ENCODE assay signal across 10 cellular contexts in genomic region chr1:12244078-12244477, GRCh38. TPM values are rescaled to one million over a fixed set of nuclear protein-coding genes. Genes with fewer than 3 reads are reported as not detected.
DNase-seq lines count a peak whose midpoint lies in the region; ATAC-seq, FAIRE-seq and TF ChIP-seq lines count a peak whose summit lies in the region.
"Had no signal": no experiment of that assay in that cellular context is flagged by ENCODE, and none has a peak within 500 bp of the region (broad histone marks: within the 10 kb centered on the region; RNA-seq: fewer than 3 reads in every experiment).

No MANE protein-coding gene starts in this region.

- peak; percentile 9 to 26 for DNase-seq in A549 (ENCODE audit: low read depth in 1 of 2, low spot score in 1 of 2)
- peak; percentile 21 for DNase-seq in EH (ENCODE audit: low read depth)
- DNase-seq in RPMI7951 (ENCODE audit: low read depth): peak; percentile 15
- DNase-seq in fibroblast of mammary gland (ENCODE audit: low read depth): peak; percentile 19
- DNase-seq in coronary artery (ENCODE audit: low spot score): no peak
- DNase-seq in H4 (ENCODE audit: low spot score): no peak
- DNase-seq in islet precursor cell: no peak
- DNase-seq: activated naive CD8-positive, alpha-beta T cell treated with anti-CD3 and anti-CD28 coated beads, Interleukin-2, amount 10 ng/mL, durations not matched to agents 7 days and 5 days had no signal

- TF ChIP-seq POLR2A in A549 (IDR thresholded peaks at IDR 0.05; ENCODE audit: low read length): no peak

- FAIRE-seq in A549 (lab: Jason Lieb, UNC): no peak

- TF ChIP-seq EP300 in A549 (IDR thresholded peaks at IDR 0.05): no peak

- WGBS in A549 (ENCODE audit: missing lambda C conversion rate): 49% methylated on average over 2 of the region's 2 CpGs

- no peak for TF ChIP-seq RAD21 in A549 (conservative IDR thresholded peaks at IDR 0.05 in 1 of 2, IDR thresholded peaks at IDR 0.05 in 1 of 2)

- POLR2A ChIA-PET in A549 (lab: Yijun Ruan, JAX): no interaction called here

- CTCF ChIA-PET in A549 (lab: Yijun Ruan, JAX): interaction anchor here (1.1 to 1.8 kb wide), 2 partner anchors 9 to 120 kb away, joined by 3 to 5 read pairs; no protein-coding TSS in a partner anchor

- TF ChIP-seq CTCF in A549 (IDR thresholded peaks at IDR 0.05) (0 out of 3 replicates have a peak, but pooled peaks have one; percentile 15), fibroblast of mammary gland (conservative IDR thresholded peaks at IDR 0.05; ENCODE audit: control insufficient read depth, insufficient read depth, low read depth, low read length) (peak; percentile 43), coronary artery (IDR thresholded peaks at IDR 0.05) (no peak)

- H3K4me3 ChIP-seq in A549 (no peak overlapping the region), fibroblast of mammary gland (ENCODE audit: control insufficient read depth, low read depth, low read length) (no peak overlapping the region), coronary artery (no peak overlapping the region)
- H3K4me3 ChIP-seq: SJCRH30 had no signal

- ATAC-seq in A549 (0 out of 6 replicates have a peak, but pooled peaks of 1 of the 2 experiments have one; percentile 38), HG03108 (IDR thresholded peaks at IDR 0.05; ENCODE audit: unreplicated experiment) (no peak)

- H3K4me1 ChIP-seq in A549: no peaks in the 10 kb centered on the region
- H3K4me1 ChIP-seq: SJCRH30 had no signal

- H3K27ac ChIP-seq in A549: no peak overlapping the region
- no peak overlapping the region for H3K27ac ChIP-seq in coronary artery
- H3K27ac ChIP-seq: SJCRH30 had no signal

- H3K9me3 ChIP-seq in A549: no peaks in the 10 kb centered on the region
- H3K9me3 ChIP-seq: SJCRH30 had no signal

- no peak overlapping the region for H3K4me2 ChIP-seq in A549

TF ChIP-seq in A549, 52 proteins besides CTCF, POLR2A, EP300 and RAD21:
- no peak for TF ChIP-seq REST (IDR thresholded peaks at IDR 0.05)
- no peak for TF ChIP-seq RFX5 (IDR thresholded peaks at IDR 0.05)
- no peak for TF ChIP-seq USF2 (IDR thresholded peaks at IDR 0.05)
- TF ChIP-seq HOXA7 (CRISPR knock-in tag; IDR thresholded peaks at IDR 0.05): no peak
- TF ChIP-seq CHD2 (IDR thresholded peaks at IDR 0.05; ENCODE audit: low read length, partially characterized antibody): no peak
- no peak for TF ChIP-seq CEBPB (IDR thresholded peaks at IDR 0.05)
- TF ChIP-seq ATOH8 (CRISPR knock-in tag; IDR thresholded peaks at IDR 0.05; ENCODE audit: low read depth): no peak
- TF ChIP-seq MAFK (IDR thresholded peaks at IDR 0.05; ENCODE audit: partially characterized antibody): no peak
- no peak for TF ChIP-seq NFE2L2 (conservative IDR thresholded peaks at IDR 0.05; ENCODE audit: low read length)
- no peak for TF ChIP-seq PHF8 (IDR thresholded peaks at IDR 0.05; ENCODE audit: borderline replicate concordance, low read depth)
- TF ChIP-seq TFCP2L1 (CRISPR knock-in tag; IDR thresholded peaks at IDR 0.05): no peak
- TF ChIP-seq BCL3 (IDR thresholded peaks at IDR 0.05): no peak
- TF ChIP-seq CBX2 (IDR thresholded peaks at IDR 0.05; ENCODE audit: borderline replicate concordance, low read depth): no peak
- TF ChIP-seq JUN (IDR thresholded peaks at IDR 0.05): no peak
- TF ChIP-seq RARB (CRISPR knock-in tag; IDR thresholded peaks at IDR 0.05): no peak
- no peak for TF ChIP-seq FOSB (CRISPR knock-in tag; IDR thresholded peaks at IDR 0.05)
- no peak for TF ChIP-seq GATA3 (IDR thresholded peaks at IDR 0.05; ENCODE audit: borderline replicate concordance)
- no peak for TF ChIP-seq KDM1A (IDR thresholded peaks at IDR 0.05; ENCODE audit: low read depth)
- no peak for TF ChIP-seq ZFP36 (IDR thresholded peaks at IDR 0.05; ENCODE audit: borderline replicate concordance, partially characterized antibody)
- TF ChIP-seq HMGXB4 (CRISPR knock-in tag; IDR thresholded peaks at IDR 0.05; ENCODE audit: borderline replicate concordance): no peak

RNA-seq across cellular contexts. Expression of gene VPS13D, which starts 14.2 kb away (rescaled TPM):
- 15.9 and 21.0 TPM in 2 replicates for polyA plus RNA-seq in A549 (2011; rRNA removed)
- 5.9 and 7.2 TPM in 2 replicates for polyA plus RNA-seq in A549 (2012; cell fraction: cytosol; rRNA removed)
- polyA plus RNA-seq in A549 (2012; cell fraction: nucleus; rRNA removed): 9.0 and 10.8 TPM in 2 replicates
- 5.4 to 6.7 TPM (median 6.1 TPM) in 3 replicates for polyA plus RNA-seq in A549 (2017; fragmentation: RNase III; extraction: RNeasy Plus Mini Kit Qiagen cat#74134 plus additional on column Dnase treatment)
- polyA minus RNA-seq in A549 (2011; rRNA and poly(A)+ RNA removed): 39.5 and 47.8 TPM in 2 replicates
- 13.6 and 15.0 TPM in 2 replicates for total RNA-seq in RPMI7951 (2014; rRNA removed; shearing (Covaris generic))
- total RNA-seq in H4 (2014; rRNA removed; shearing (Covaris generic)): 6.9 and 9.6 TPM in 2 replicates

Comparison
In these comparisons a context has a peak if more than half of its experiments do, and no peak if none do; other contexts are left out.
1. DNase-seq: peak in A549 (2 of 2), EH (single experiment), RPMI7951 (single experiment) and fibroblast of mammary gland (single experiment); none in coronary artery (single experiment), H4 (single experiment) and islet precursor cell (single experiment).